In genomic region chr12:6961278-6961694, GRCh38 we compare ENCODE assay signal across 8 cellular contexts. TPM values are rescaled to one million over a fixed set of nuclear protein-coding genes. Genes with fewer than 3 reads are reported as not detected.
A peak's percentile ranks its signal among the peaks of the same experiment; 100 is the strongest.
DNase-seq lines count a peak whose midpoint lies in the region; ATAC-seq, FAIRE-seq and TF ChIP-seq lines count a peak whose summit lies in the region.

No MANE protein-coding gene starts in this region.

- DNase-seq in NCI-H460 (ENCODE audit: extremely low read depth, low read depth) (peak; percentile 45), activated T-cell treated with anti-CD3 and anti-CD28 coated beads for 48 hours (ENCODE audit: low read depth) (peak; percentile 89), fibroblast of pulmonary artery (ENCODE audit: low read depth) (peak; percentile 35), posterior vena cava (ENCODE audit: low spot score) (peak; percentile 91), urothelium cell line (ENCODE audit: low spot score) (peak; percentile 52), NCI-H345 treated with DMSO at 0.1 percent for 48 hours (lab: John Stamatoyannopoulos, UW; ENCODE audit: unreplicated experiment) (no peak)

- intact Hi-C loops in posterior vena cava (cut with DNase I) = loop anchor here (10.0 kb wide), 2 partner anchors 124 to 134 kb away; partner anchors contain the start of gene C1R (in 1 of the 2)

- no peak for TF ChIP-seq CTCF in fibroblast of pulmonary artery (IDR thresholded peaks at IDR 0.05; ENCODE audit: low read length, missing control alignments)

- FAIRE-seq in urothelium cell line (lab: Jason Lieb, UNC) = peak; percentile 32

- TF ChIP-seq POLR2A in GM18505 (IDR thresholded peaks at IDR 0.05; ENCODE audit: borderline replicate concordance, extremely low read depth, insufficient read depth, insufficient read length) = peak; percentile 45

- ATAC-seq in GM18505 (IDR thresholded peaks at IDR 0.05; ENCODE audit: unreplicated experiment) = no peak
- ATAC-seq in GM19452 (IDR thresholded peaks at IDR 0.05; ENCODE audit: unreplicated experiment) = no peak

- no peak overlapping the region for H3K4me3 ChIP-seq in fibroblast of pulmonary artery (replicated peaks; ENCODE audit: low read depth, low read length)

RNA-seq across cellular contexts. Expression of gene PHB2, which starts 9.2 kb away (rescaled TPM):
- total RNA-seq in NCI-H460 (2014; rRNA removed; shearing (Covaris generic)) = 277 and 299 TPM in 2 replicates
- 511 and 519 TPM in 2 replicates for polyA plus RNA-seq in NCI-H460 (2014; cell fraction: nucleus; rRNA removed)
- 100 to 1,000 TPM in 1 of 2 donors, 10 to 100 TPM in 1; 98.8 to 110 TPM for total RNA-seq in posterior vena cava

RNA-seq across cellular contexts. Expression of gene EMG1, which starts 9.4 kb away (rescaled TPM):
- 47.5 and 52.5 TPM in 2 replicates for total RNA-seq in NCI-H460 (2014; rRNA removed; shearing (Covaris generic))
- 42.9 and 45.7 TPM in 2 replicates for polyA plus RNA-seq in NCI-H460 (2014; cell fraction: nucleus; rRNA removed)
- total RNA-seq in posterior vena cava = 10 to 100 TPM; 38.4 to 43.9 TPM

RNA-seq across cellular contexts. Expression of gene PTPN6, which starts 10.1 kb away (rescaled TPM):
- total RNA-seq in NCI-H460 (2014; rRNA removed; shearing (Covaris generic)) = 3.4 and 5.4 TPM in 2 replicates
- 13.1 and 13.4 TPM in 2 replicates for polyA plus RNA-seq in NCI-H460 (2014; cell fraction: nucleus; rRNA removed)
- total RNA-seq in posterior vena cava = 10 to 100 TPM; 18.7 to 31.4 TPM

RNA-seq across cellular contexts. Expression of gene C12orf57, which starts 17.5 kb away (rescaled TPM):
- total RNA-seq in NCI-H460 (2014; rRNA removed; shearing (Covaris generic)) = 127 and 130 TPM in 2 replicates
- 226 and 244 TPM in 2 replicates for polyA plus RNA-seq in NCI-H460 (2014; cell fraction: nucleus; rRNA removed)
- total RNA-seq in posterior vena cava = 100 to 1,000 TPM; 189 to 206 TPM

RNA-seq across cellular contexts. Expression of gene RNU7-1, which starts 17.7 kb away (rescaled TPM):
- not detected in 2 replicates for total RNA-seq in NCI-H460 (2014; rRNA removed; shearing (Covaris generic))
- polyA plus RNA-seq in NCI-H460 (2014; cell fraction: nucleus; rRNA removed) = not detected in 2 replicates
- not detected for total RNA-seq in posterior vena cava
